Comparison of ENCODE assay signal across 15 cellular contexts in genomic region chr13:42101821-42102580, GRCh38. TPM values are rescaled to one million over a fixed set of nuclear protein-coding genes. Genes with fewer than 3 reads are reported as not detected.
A peak's percentile ranks its signal among the peaks of the same experiment; 100 is the strongest.
DNase-seq lines count a peak whose midpoint lies in the region; ATAC-seq and TF ChIP-seq lines count a peak whose summit lies in the region.
"Had no signal": no experiment of that assay in that cellular context is flagged by ENCODE, and none has a peak within 500 bp of the region (broad histone marks: within the 10 kb centered on the region; RNA-seq: fewer than 3 reads in every experiment).

No MANE protein-coding gene starts in this region.

- H3K36me3 ChIP-seq in CD4-positive, CD25-positive, alpha-beta regulatory T cell (ENCODE audit: control insufficient read depth, insufficient read depth, low read length), result no peaks in the 10 kb centered on the region
- H3K36me3 ChIP-seq in tibial artery, result no peaks in the 10 kb centered on the region
- H3K36me3 ChIP-seq: SJSA1 had no signal

- no peak for ATAC-seq in CD4-positive, CD25-positive, alpha-beta regulatory T cell (ENCODE audit: low read depth in 2 of 2)
- no peak for ATAC-seq in GM19324 (IDR thresholded peaks at IDR 0.05; ENCODE audit: low FRiP score, unreplicated experiment)

- no peaks in the 10 kb centered on the region for H3K4me1 ChIP-seq in CD4-positive, CD25-positive, alpha-beta regulatory T cell (ENCODE audit: control insufficient read depth, insufficient read depth, low read length, poor library complexity, severe bottlenecking)
- H3K4me1 ChIP-seq in tibial artery, result peaks cover 0 to 32% (median 12%) of the 10 kb centered on the region in 4 donors
- H3K4me1 ChIP-seq: parathyroid adenoma had no signal

- no peak for TF ChIP-seq CTCF in fibroblast of pulmonary artery (IDR thresholded peaks at IDR 0.05; ENCODE audit: low read length, missing control alignments)
- TF ChIP-seq CTCF in tibial artery (IDR thresholded peaks at IDR 0.05), result no peak

- peaks cover 0 to 4% (median 0%) of the 10 kb centered on the region in 7 donors for H3K9me3 Mint-ChIP-seq in CD4-positive, CD25-positive, alpha-beta regulatory T cell

- peaks cover 11 to 28% (median 19%) of the 10 kb centered on the region in 4 donors for H3K4me1 Mint-ChIP-seq in CD4-positive, CD25-positive, alpha-beta regulatory T cell

- H3K4me3 Mint-ChIP-seq in CD4-positive, CD25-positive, alpha-beta regulatory T cell, result no peak overlapping the region
- H3K4me3 Mint-ChIP-seq: H9 had no signal

- no peaks in the 10 kb centered on the region for H3K27me3 Mint-ChIP-seq in CD4-positive, CD25-positive, alpha-beta regulatory T cell

- peak in 1 of 3 donors; percentile 12 for DNase-seq in CD4-positive, CD25-positive, alpha-beta regulatory T cell
- peak; percentile 44 for DNase-seq in DMS53 treated with DMSO at 0.1 percent for 48 hours (lab: John Stamatoyannopoulos, UW; ENCODE audit: unreplicated experiment)
- DNase-seq in NCI-H69 (lab: John Stamatoyannopoulos, UW), result peak; percentile 53
- peak; percentile 45 for DNase-seq in fibroblast of pulmonary artery (ENCODE audit: low read depth)
- DNase-seq in LoVo (ENCODE audit: low spot score), result no peak
- no peak for DNase-seq in NCI-H524 (lab: John Stamatoyannopoulos, UW)
- DNase-seq in tibial artery, result no peak
- DNase-seq: activated CD4-positive, alpha-beta T cell treated with anti-CD3 and anti-CD28 coated beads, Interleukin-2, amount 50 U/mL, for 4 hours; H9; NCI-H1048; NK-92 treated with Interleukin-12 subunit alpha and Interleukin-12 subunit beta, amount 100 ng/mL, for 24 hours; stimulated activated CD4-positive, alpha-beta T cell treated with anti-CD3 and anti-CD28 coated beads, Interleukin-12 subunit alpha, Interleukin-12 subunit beta, amount 100 ng/mL, for 4 hours had no signal

- H3K27ac Mint-ChIP-seq in CD4-positive, CD25-positive, alpha-beta regulatory T cell, result peak overlapping the region in 2 of 3 donors; percentile 4 to 25

- intact Hi-C loops in tibial artery (cut with DNase I; ENCODE audit: low total_unique reads), result no loop called here

- no peaks in the 10 kb centered on the region for H3K36me3 Mint-ChIP-seq in CD4-positive, CD25-positive, alpha-beta regulatory T cell

- H3K27me3 ChIP-seq in CD4-positive, CD25-positive, alpha-beta regulatory T cell (ENCODE audit: control insufficient read depth, insufficient read depth, low read length), result no peaks in the 10 kb centered on the region
- H3K27me3 ChIP-seq in tibial artery, result no peaks in the 10 kb centered on the region
- H3K27me3 ChIP-seq: SJSA1 had no signal

- no peak overlapping the region for H3K4me3 ChIP-seq in CD4-positive, CD25-positive, alpha-beta regulatory T cell (ENCODE audit: low read depth, low read length)
- H3K4me3 ChIP-seq in fibroblast of pulmonary artery (replicated peaks; ENCODE audit: low read depth, low read length) (no peak overlapping the region), tibial artery (no peak overlapping the region)
- H3K4me3 ChIP-seq: SJSA1 had no signal

- H3K27ac ChIP-seq in CD4-positive, CD25-positive, alpha-beta regulatory T cell (ENCODE audit: insufficient read depth, low read length, poor library complexity, severe bottlenecking), result no peak overlapping the region
- no peak overlapping the region for H3K27ac ChIP-seq in tibial artery
- H3K27ac ChIP-seq: parathyroid adenoma, SJSA1 had no signal

- no peaks in the 10 kb centered on the region for H3K9me3 ChIP-seq in CD4-positive, CD25-positive, alpha-beta regulatory T cell (ENCODE audit: control insufficient read depth in 2 of 2, low read length in 2 of 2)
- H3K9me3 ChIP-seq in tibial artery, result peaks cover 0 to 6% (median 0%) of the 10 kb centered on the region in 3 donors
- H3K9me3 ChIP-seq: SJSA1 had no signal

RNA-seq across cellular contexts. Expression of gene DGKH, which starts 53.6 kb away (rescaled TPM):
- 22.4 TPM for total RNA-seq in CD4-positive, CD25-positive, alpha-beta regulatory T cell
- 1 to 10 TPM; 1.2 to 3.1 (median 2.3) TPM for polyA plus RNA-seq in CD4-positive, CD25-positive, alpha-beta regulatory T cell

Comparison
In these comparisons a context has a peak if more than half of its experiments do, and no peak if none do; other contexts are left out.
1. DNase-seq: peak in DMS53 treated with DMSO at 0.1 percent for 48 hours (single experiment), NCI-H69 (single experiment) and fibroblast of pulmonary artery (single experiment); none in LoVo (single experiment), NCI-H524 (0 of 2) and tibial artery (0 of 2).